ENCODE assay signal across 2 cellular contexts in genomic region chr3:25713316-25713967, GRCh38.
TF ChIP-seq lines count a peak whose summit lies in the region.

No MANE protein-coding gene starts in this region.

TF ChIP-seq in GM23338, 12 proteins besides CTCF, POLR2A, EP300 and RAD21:
- TF ChIP-seq ETS1 (IDR thresholded peaks at IDR 0.05) = no peak
- TF ChIP-seq ZNF114 (CRISPR knock-in tag; IDR thresholded peaks at IDR 0.05) = no peak
- no peak for TF ChIP-seq NANOG (IDR thresholded peaks at IDR 0.05; ENCODE audit: borderline replicate concordance)
- no peak for TF ChIP-seq EZH2 (IDR thresholded peaks at IDR 0.05; ENCODE audit: low read depth, unreplicated experiment)
- no peak for TF ChIP-seq POLR2AphosphoS5 (IDR thresholded peaks at IDR 0.05; ENCODE audit: low read depth)
- TF ChIP-seq ZNF331 (CRISPR knock-in tag; IDR thresholded peaks at IDR 0.05; ENCODE audit: low read depth) = no peak
- TF ChIP-seq JUNB (IDR thresholded peaks at IDR 0.05; ENCODE audit: unreplicated experiment) = no peak

TF ChIP-seq in K562, 482 proteins besides CTCF, POLR2A, EP300 and RAD21:
- TF ChIP-seq ZNF174 (CRISPR knock-in tag; IDR thresholded peaks at IDR 0.05) = no peak
- TF ChIP-seq KLF16 (IDR thresholded peaks at IDR 0.05) = no peak
- no peak for TF ChIP-seq HDAC2 (IDR thresholded peaks at IDR 0.05)
- no peak for TF ChIP-seq JUNB (CRISPR knock-in tag; conservative IDR thresholded peaks at IDR 0.05)
- TF ChIP-seq ETV5 (CRISPR knock-in tag; IDR thresholded peaks at IDR 0.05; ENCODE audit: low read depth) = no peak
- TF ChIP-seq, protein P1, sequence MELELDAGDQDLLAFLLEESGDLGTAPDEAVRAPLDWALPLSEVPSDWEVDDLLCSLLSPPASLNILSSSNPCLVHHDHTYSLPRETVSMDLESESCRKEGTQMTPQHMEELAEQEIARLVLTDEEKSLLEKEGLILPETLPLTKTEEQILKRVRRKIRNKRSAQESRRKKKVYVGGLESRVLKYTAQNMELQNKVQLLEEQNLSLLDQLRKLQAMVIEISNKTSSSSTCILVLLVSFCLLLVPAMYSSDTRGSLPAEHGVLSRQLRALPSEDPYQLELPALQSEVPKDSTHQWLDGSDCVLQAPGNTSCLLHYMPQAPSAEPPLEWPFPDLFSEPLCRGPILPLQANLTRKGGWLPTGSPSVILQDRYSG (tag; conservative IDR thresholded peaks at IDR 0.05; ENCODE audit: low read depth) = no peak
- no peak for TF ChIP-seq SRSF9 (IDR thresholded peaks at IDR 0.05; ENCODE audit: borderline replicate concordance, low read depth, low read length)
- no peak for TF ChIP-seq FOXA3 (CRISPR knock-in tag; conservative IDR thresholded peaks at IDR 0.05 in 1 of 2, IDR thresholded peaks at IDR 0.05 in 1 of 2)
